9 cellular contexts compared by ENCODE assay signal in genomic region chr13:98543380-98544104, GRCh38. TPM values are rescaled to one million over a fixed set of nuclear protein-coding genes. Genes with fewer than 3 reads are reported as not detected.
DNase-seq lines count a peak whose midpoint lies in the region; ATAC-seq and TF ChIP-seq lines count a peak whose summit lies in the region.
"Had no signal": no experiment of that assay in that cellular context is flagged by ENCODE, and none has a peak within 500 bp of the region (broad histone marks: within the 10 kb centered on the region; RNA-seq: fewer than 3 reads in every experiment).

No MANE protein-coding gene starts in this region.

- H3K27ac ChIP-seq in neuronal stem cell (replicated peaks; ENCODE audit: low read length) (no peak overlapping the region), breast epithelium (peak overlapping the region in 1 of 2 donors; percentile 66)

- H3K79me1 ChIP-seq in neuronal stem cell (ENCODE audit: low read depth, low read length) = peaks cover 21% of the 10 kb centered on the region

- DNase-seq in EH (ENCODE audit: low read depth) = peak; percentile 34
- no peak for DNase-seq in neuronal stem cell (ENCODE audit: low spot score)
- no peak for DNase-seq in NCI-H1417 (lab: John Stamatoyannopoulos, UW)
- DNase-seq in ACHN = no peak
- no peak for DNase-seq in breast epithelium (ENCODE audit: low spot score in 2 of 2)
- DNase-seq: NCI-H69 had no signal

- H3K9me3 ChIP-seq in neuronal stem cell (replicated peaks in 1 of 2; ENCODE audit: control insufficient read depth in 2 of 2, insufficient read depth in 1 of 2, low read depth in 1 of 2, low read length in 2 of 2) (peaks cover 4 to 8% of the 10 kb centered on the region in 2 donors), breast epithelium (no peaks in the 10 kb centered on the region)

- H3K27me3 ChIP-seq in neuronal stem cell (ENCODE audit: control insufficient read depth in 3 of 3, insufficient read depth in 3 of 3, low read depth in 1 of 3, low read length in 3 of 3) (no peaks in the 10 kb centered on the region), breast epithelium (no peaks in the 10 kb centered on the region)

- peak overlapping the region in 1 of 5 experiments; percentile 68 for H3K4me3 Mint-ChIP-seq in brain

- H3K4me3 ChIP-seq in neuronal stem cell (ENCODE audit: low read length in 2 of 2) (no peak overlapping the region), breast epithelium (no peak overlapping the region)

- no peak overlapping the region for H3K14ac ChIP-seq in neuronal stem cell (ENCODE audit: low read length)

- no peak overlapping the region for H2AFZ ChIP-seq in neuronal stem cell (ENCODE audit: low read length)

- TF ChIP-seq CTCF in brain (conservative IDR thresholded peaks at IDR 0.05) = no peak
- no peak for TF ChIP-seq CTCF in breast epithelium (IDR thresholded peaks at IDR 0.05)

- no peak overlapping the region for H3K4me2 ChIP-seq in neuronal stem cell (ENCODE audit: insufficient read depth, low read length, poor library complexity, severe bottlenecking)

- no peak overlapping the region for H4K8ac ChIP-seq in neuronal stem cell (ENCODE audit: low read depth, low read length)

- no peak overlapping the region for H2BK15ac ChIP-seq in neuronal stem cell (ENCODE audit: low read length)

- ATAC-seq in HG02678 (IDR thresholded peaks at IDR 0.05; ENCODE audit: unreplicated experiment) (peak; percentile 17), GM21529 (IDR thresholded peaks at IDR 0.05; ENCODE audit: unreplicated experiment) (no peak)

- H4K91ac ChIP-seq in neuronal stem cell (ENCODE audit: low read depth, low read length, poor library complexity) = no peak overlapping the region

- H3K36me3 ChIP-seq in neuronal stem cell (replicated peaks in 1 of 2; ENCODE audit: control insufficient read depth in 2 of 2, insufficient read depth in 2 of 2, low read length in 2 of 2) = peaks cover 7 to 24% of the 10 kb centered on the region in 2 donors
- no peaks in the 10 kb centered on the region for H3K36me3 ChIP-seq in breast epithelium

- peaks cover 36% of the 10 kb centered on the region for H3K36me3 Mint-ChIP-seq in brain

- peaks cover 20 to 21% of the 10 kb centered on the region in 2 donors for H3K4me1 ChIP-seq in neuronal stem cell (ENCODE audit: control insufficient read depth in 2 of 2, insufficient read depth in 1 of 2, low read depth in 1 of 2, low read length in 2 of 2)
- peaks cover 0 to 4% of the 10 kb centered on the region in 2 donors for H3K4me1 ChIP-seq in breast epithelium

- no CpG with 5 or more reads among the region's 25 CpGs for WGBS in neuronal stem cell (ENCODE audit: extremely low coverage in 2 of 2, insufficient read length in 2 of 2, insufficient replicate concordance in 1 of 2), 2 donors

- in situ Hi-C loops in ACHN (cut with HindIII; ENCODE audit: low pct_ligation_motif_present, low pct_unique_long_range_greater_than_20kb, low sequenced_read_pairs) = no loop called here

- H3K9me3 Mint-ChIP-seq in brain = peaks cover 0 to 6% (median 0%) of the 10 kb centered on the region in 5 experiments

- H2AK5ac ChIP-seq in neuronal stem cell (ENCODE audit: low read depth, low read length) = no peak overlapping the region

- no peak overlapping the region for H2BK5ac ChIP-seq in neuronal stem cell (ENCODE audit: low read length)

- intact Hi-C loops in breast epithelium (cut with DNase I; ENCODE audit: low total_unique reads) = no loop called here

- peaks cover 88% of the 10 kb centered on the region for H3K4me1 Mint-ChIP-seq in brain

- no peak overlapping the region for H3K23ac ChIP-seq in neuronal stem cell (ENCODE audit: low read depth, low read length, poor library complexity)

- peaks cover 4% of the 10 kb centered on the region for H3K27me3 Mint-ChIP-seq in brain

- no peak for TF ChIP-seq POLR2A in breast epithelium (IDR thresholded peaks at IDR 0.05)

- no peak overlapping the region for H2BK12ac ChIP-seq in neuronal stem cell (ENCODE audit: low read length)

- H3K4ac ChIP-seq in neuronal stem cell (ENCODE audit: low read length) = no peak overlapping the region

- H3K9ac ChIP-seq in neuronal stem cell (ENCODE audit: low read depth, low read length, poor library complexity) = no peak overlapping the region

- H3K18ac ChIP-seq in neuronal stem cell (ENCODE audit: low read length) = peak overlapping the region; percentile 9

- H2BK120ac ChIP-seq in neuronal stem cell (ENCODE audit: low read depth, low read length) = no peak overlapping the region

- peak overlapping the region in 4 of 5 experiments; percentile 52 to 88 (median 81) for H3K27ac Mint-ChIP-seq in brain

RNA-seq across cellular contexts. Expression of gene STK24, which starts 33.4 kb away (rescaled TPM):
- polyA plus RNA-seq in brain (ENCODE audit: insufficient read depth, low read depth, low replicate concordance) = 119 TPM
- 162 TPM for polyA plus RNA-seq in neuronal stem cell (2013, experiment 1 of 2)
- polyA plus RNA-seq in neuronal stem cell (2013, experiment 2 of 2) = 159 TPM
- 100 to 1,000 TPM in 1 of 3 donors, 10 to 100 TPM in 2; 61.3 to 149 (median 71.9) TPM for total RNA-seq in breast epithelium
